ENCODE assay signal across 11 cellular contexts in genomic region chr12:69007858-69008314, GRCh38.
A peak's percentile ranks its signal among the peaks of the same experiment; 100 is the strongest.
DNase-seq lines count a peak whose midpoint lies in the region; ATAC-seq and TF ChIP-seq lines count a peak whose summit lies in the region.
"Had no signal": no experiment of that assay in that cellular context is flagged by ENCODE, and none has a peak within 500 bp of the region (broad histone marks: within the 10 kb centered on the region; RNA-seq: fewer than 3 reads in every experiment).

No MANE protein-coding gene starts in this region.

- H3K9me3 ChIP-seq in SJSA1 (replicated peaks) (no peaks in the 10 kb centered on the region), right atrium auricular region (no peaks in the 10 kb centered on the region)
- H3K9me3 ChIP-seq: BE2C had no signal

- peaks cover 18% of the 10 kb centered on the region for H3K4me1 Mint-ChIP-seq in activated naive CD8-positive, alpha-beta T cell treated with anti-CD3 and anti-CD28 coated beads, Interleukin-2, amount 50 U/mL, for 24 hours
- H3K4me1 Mint-ChIP-seq in activated naive CD8-positive, alpha-beta T cell treated with anti-CD3 and anti-CD28 coated beads for 36 hours: peaks cover 13% of the 10 kb centered on the region
- H3K4me1 Mint-ChIP-seq in type B pancreatic cell (ENCODE audit: unreplicated experiment): peaks cover 22% of the 10 kb centered on the region

- H3K4me1 ChIP-seq in SJSA1 (replicated peaks) (peaks cover 50% of the 10 kb centered on the region), right atrium auricular region (peaks cover 0 to 4% of the 10 kb centered on the region in 2 donors)
- H3K4me1 ChIP-seq: BE2C had no signal

- H3K27ac ChIP-seq in SJSA1 (peak overlapping the region; percentile 81), right atrium auricular region (no peak overlapping the region)

- no peaks in the 10 kb centered on the region for H3K27me3 ChIP-seq in SJSA1 (replicated peaks)
- no peaks in the 10 kb centered on the region for H3K27me3 ChIP-seq in right atrium auricular region

- no peak overlapping the region for H3K4me3 Mint-ChIP-seq in activated naive CD8-positive, alpha-beta T cell treated with anti-CD3 and anti-CD28 coated beads, Interleukin-2, amount 50 U/mL, for 24 hours
- H3K4me3 Mint-ChIP-seq in activated naive CD8-positive, alpha-beta T cell treated with anti-CD3 and anti-CD28 coated beads for 36 hours: no peak overlapping the region
- H3K4me3 Mint-ChIP-seq in type B pancreatic cell: peak overlapping the region; percentile 79

- TF ChIP-seq CTCF in type B pancreatic cell (conservative IDR thresholded peaks at IDR 0.05) (no peak), right atrium auricular region (IDR thresholded peaks at IDR 0.05) (no peak)

- H3K9me3 Mint-ChIP-seq in activated naive CD8-positive, alpha-beta T cell treated with anti-CD3 and anti-CD28 coated beads, Interleukin-2, amount 50 U/mL, for 24 hours: no peaks in the 10 kb centered on the region
- H3K9me3 Mint-ChIP-seq in activated naive CD8-positive, alpha-beta T cell treated with anti-CD3 and anti-CD28 coated beads for 36 hours: no peaks in the 10 kb centered on the region
- H3K9me3 Mint-ChIP-seq in type B pancreatic cell: no peaks in the 10 kb centered on the region

- DNase-seq in activated naive CD8-positive, alpha-beta T cell treated with anti-CD3 and anti-CD28 coated beads, Interleukin-2, amount 50 U/mL, for 24 hours: no peak
- no peak for DNase-seq in activated naive CD8-positive, alpha-beta T cell treated with anti-CD3 and anti-CD28 coated beads for 36 hours
- DNase-seq in SJSA1 (ENCODE audit: low read depth in 1 of 2, low spot score in 2 of 2): no peak
- peak in 1 of 2 donors; percentile 17 for DNase-seq in left colon
- DNase-seq in type B pancreatic cell (ENCODE audit: extremely low spot score, unreplicated experiment): no peak
- no peak for DNase-seq in NCI-H446 treated with DMSO at 0.1 percent for 48 hours (lab: John Stamatoyannopoulos, UW)
- no peak for DNase-seq in right atrium auricular region (ENCODE audit: low spot score)
- DNase-seq: BE2C had no signal

- no peak for ATAC-seq in activated naive CD8-positive, alpha-beta T cell treated with anti-CD3 and anti-CD28 coated beads, Interleukin-2, amount 50 U/mL, for 24 hours
- ATAC-seq in left colon (peak; percentile 25), HG02678 (IDR thresholded peaks at IDR 0.05; ENCODE audit: unreplicated experiment) (no peak)
- ATAC-seq: GM12878 had no signal

- H3K27ac Mint-ChIP-seq in activated naive CD8-positive, alpha-beta T cell treated with anti-CD3 and anti-CD28 coated beads, Interleukin-2, amount 50 U/mL, for 24 hours: peak overlapping the region; percentile 24
- no peak overlapping the region for H3K27ac Mint-ChIP-seq in activated naive CD8-positive, alpha-beta T cell treated with anti-CD3 and anti-CD28 coated beads for 36 hours
- peak overlapping the region; percentile 96 for H3K27ac Mint-ChIP-seq in type B pancreatic cell
- H3K27ac Mint-ChIP-seq: IgD-negative memory B cell had no signal

- intact Hi-C loops in left colon (cut with DNase I, micrococcal nuclease): no loop called here

- peaks cover 28% of the 10 kb centered on the region for H3K27me3 Mint-ChIP-seq in activated naive CD8-positive, alpha-beta T cell treated with anti-CD3 and anti-CD28 coated beads, Interleukin-2, amount 50 U/mL, for 24 hours
- H3K27me3 Mint-ChIP-seq in activated naive CD8-positive, alpha-beta T cell treated with anti-CD3 and anti-CD28 coated beads for 36 hours: peaks cover 35% of the 10 kb centered on the region
- no peaks in the 10 kb centered on the region for H3K27me3 Mint-ChIP-seq in type B pancreatic cell

- H3K36me3 ChIP-seq in SJSA1 (no peaks in the 10 kb centered on the region), right atrium auricular region (no peaks in the 10 kb centered on the region)
- H3K36me3 ChIP-seq: BE2C had no signal

- H3K36me3 Mint-ChIP-seq in activated naive CD8-positive, alpha-beta T cell treated with anti-CD3 and anti-CD28 coated beads, Interleukin-2, amount 50 U/mL, for 24 hours (ENCODE audit: low read depth): no peaks in the 10 kb centered on the region
- H3K36me3 Mint-ChIP-seq in activated naive CD8-positive, alpha-beta T cell treated with anti-CD3 and anti-CD28 coated beads for 36 hours: no peaks in the 10 kb centered on the region
- no peaks in the 10 kb centered on the region for H3K36me3 Mint-ChIP-seq in type B pancreatic cell

- peak overlapping the region; percentile 30 for H3K4me3 ChIP-seq in SJSA1
- H3K4me3 ChIP-seq in right atrium auricular region: no peak overlapping the region
- H3K4me3 ChIP-seq: GM12878 had no signal
